Comparison of ENCODE assay signal across 32 cellular contexts in the genomic region with DNA sequence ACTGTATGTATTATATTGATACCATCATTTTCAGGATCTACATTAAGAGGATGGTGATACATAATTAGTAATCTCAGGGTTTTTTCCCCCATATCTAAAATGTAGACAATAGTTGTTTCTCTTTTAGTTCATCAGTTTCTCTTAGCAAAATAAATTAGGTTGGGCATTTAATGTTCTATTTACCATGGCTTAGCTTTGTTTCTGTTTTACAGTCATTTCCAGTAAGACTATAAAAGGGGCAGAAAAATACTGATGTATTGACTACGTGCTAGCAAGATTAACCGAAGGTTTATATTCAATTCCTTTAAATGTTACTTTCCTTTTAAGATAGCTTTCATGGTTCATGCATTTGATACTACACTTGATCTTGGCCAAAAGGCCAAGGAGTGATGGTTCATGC. TPM values are rescaled to one million over a fixed set of nuclear protein-coding genes. Genes with fewer than 3 reads are reported as not detected.
"Had no signal": no experiment of that assay in that cellular context is flagged by ENCODE, and none has a peak within 500 bp of the region (broad histone marks: within the 10 kb centered on the region; RNA-seq: fewer than 3 reads in every experiment).

No MANE protein-coding gene starts in this region.

- H3K27ac Mint-ChIP-seq: mesothelial cell of epicardium; progenitor cell of endocrine pancreas; stimulated activated memory B cell treated with anti-CD40 and anti-IgM and Interleukin-4, amounts not matched to agents 10 μg/mL and 1 μg/mL and 100 μg/mL, for 72 hours; stimulated activated naive CD8-positive, alpha-beta T cell treated with anti-CD3 and anti-CD28 coated beads, Interleukin-15, amount 100 ng/mL, for 72 hours; type B pancreatic cell had no signal

- H3K9me3 Mint-ChIP-seq: immature natural killer cell; natural killer cell treated with Interleukin-12 subunit alpha and Interleukin-12 subunit beta and Interleukin-15 and Interleukin-18, amount 100 ng/mL, for 72 hours; stimulated activated memory B cell treated with anti-CD40 and anti-IgM and Interleukin-4, amounts not matched to agents 10 μg/mL and 1 μg/mL and 100 μg/mL, for 72 hours had no signal

- DNase-seq: kidney; left colon; left lung; lower lobe of right lung; mammary epithelial cell; ovary; right lobe of liver; stimulated activated CD4-positive, alpha-beta T cell treated with anti-CD3 and anti-CD28 coated beads, Interleukin-1b, Interleukin-23, amount 100 ng/mL, for 48 hours; stimulated activated CD4-positive, alpha-beta T cell treated with anti-CD3 and anti-CD28 coated beads, Interleukin-2, amount 100 ng/mL, for 48 hours; stimulated activated CD4-positive, alpha-beta T cell treated with anti-CD3 and anti-CD28 coated beads, Interleukin-4, amount 100 ng/mL, for 4 hours; stimulated activated CD8-positive, alpha-beta memory T cell treated with anti-CD3 and anti-CD28 coated beads, Interleukin-4, amount 100 ng/mL, for 48 hours; stimulated activated naive CD4-positive, alpha-beta T cell treated with Interleukin-2 at 50 U/mL for 16 hours; stimulated activated naive CD8-positive, alpha-beta T cell treated with anti-CD3 and anti-CD28 coated beads, Interleukin-15, amount 100 ng/mL, for 72 hours; substantia nigra; uterus had no signal

- H3K36me3 ChIP-seq: ovary, uterus had no signal

- H3K4me1 ChIP-seq: left lung, lower lobe of right lung, right atrium auricular region, right lobe of liver, tibial nerve, uterus had no signal

- H3K9me3 ChIP-seq: left lung, lower lobe of right lung, ovary, right atrium auricular region, right lobe of liver, tibial nerve, uterus had no signal

- H3K27me3 ChIP-seq: left lung, ovary, right atrium auricular region, right lobe of liver, tibial nerve, uterus had no signal

- H3K4me2 ChIP-seq: smooth muscle cell had no signal

- ATAC-seq: lower lobe of right lung; natural killer cell treated with Interleukin-12 subunit alpha and Interleukin-12 subunit beta and Interleukin-15 and Interleukin-18, amount 100 ng/mL, for 72 hours had no signal

- H3K4me3 ChIP-seq: left lung, lower lobe of right lung, ovary, right atrium auricular region, right lobe of liver, smooth muscle cell, tibial nerve, uterus had no signal

- H3K4me3 Mint-ChIP-seq: immature natural killer cell; mesothelial cell of epicardium; naive thymus-derived CD4-positive, alpha-beta T cell; natural killer cell treated with Interleukin-12 subunit alpha and Interleukin-12 subunit beta and Interleukin-15 and Interleukin-18, amount 100 ng/mL, for 72 hours; stimulated activated memory B cell treated with anti-CD40 and anti-IgM and Interleukin-4, amounts not matched to agents 10 μg/mL and 1 μg/mL and 100 μg/mL, for 72 hours; stimulated activated naive CD8-positive, alpha-beta T cell treated with anti-CD3 and anti-CD28 coated beads, Interleukin-15, amount 100 ng/mL, for 72 hours; type B pancreatic cell had no signal

- H3K27ac ChIP-seq: left lung, lower lobe of right lung, ovary, right atrium auricular region, right lobe of liver, tibial nerve, uterus had no signal

- H3K27me3 Mint-ChIP-seq: naive thymus-derived CD4-positive, alpha-beta T cell; natural killer cell treated with Interleukin-12 subunit alpha and Interleukin-12 subunit beta and Interleukin-15 and Interleukin-18, amount 100 ng/mL, for 72 hours; progenitor cell of endocrine pancreas; stimulated activated memory B cell treated with anti-CD40 and anti-IgM and Interleukin-4, amounts not matched to agents 10 μg/mL and 1 μg/mL and 100 μg/mL, for 72 hours; stimulated activated naive CD8-positive, alpha-beta T cell treated with anti-CD3 and anti-CD28 coated beads, Interleukin-15, amount 100 ng/mL, for 72 hours; type B pancreatic cell had no signal

- H3K4me1 Mint-ChIP-seq: mesothelial cell of epicardium; stimulated activated memory B cell treated with anti-CD40 and anti-IgM and Interleukin-4, amounts not matched to agents 10 μg/mL and 1 μg/mL and 100 μg/mL, for 72 hours; stimulated activated naive CD8-positive, alpha-beta T cell treated with anti-CD3 and anti-CD28 coated beads, Interleukin-15, amount 100 ng/mL, for 72 hours had no signal

RNA-seq across cellular contexts. Expression of gene MEIG1, which starts 54.3 kb away (rescaled TPM):
- total RNA-seq: kidney; left colon; left lung; mononuclear cell; myocyte; natural killer cell treated with Interleukin-12 subunit alpha and Interleukin-12 subunit beta and Interleukin-15 and Interleukin-18, amount 100 ng/mL, for 72 hours; omental fat pad; pulmonary artery endothelial cell; right atrium auricular region; skeletal muscle tissue; smooth muscle cell; temporal lobe; tibial nerve; uterus had no signal
- polyA plus RNA-seq: liver, mammary epithelial cell, smooth muscle cell had no signal
